ENCODE assay signal across 8 cellular contexts in the genomic region with DNA sequence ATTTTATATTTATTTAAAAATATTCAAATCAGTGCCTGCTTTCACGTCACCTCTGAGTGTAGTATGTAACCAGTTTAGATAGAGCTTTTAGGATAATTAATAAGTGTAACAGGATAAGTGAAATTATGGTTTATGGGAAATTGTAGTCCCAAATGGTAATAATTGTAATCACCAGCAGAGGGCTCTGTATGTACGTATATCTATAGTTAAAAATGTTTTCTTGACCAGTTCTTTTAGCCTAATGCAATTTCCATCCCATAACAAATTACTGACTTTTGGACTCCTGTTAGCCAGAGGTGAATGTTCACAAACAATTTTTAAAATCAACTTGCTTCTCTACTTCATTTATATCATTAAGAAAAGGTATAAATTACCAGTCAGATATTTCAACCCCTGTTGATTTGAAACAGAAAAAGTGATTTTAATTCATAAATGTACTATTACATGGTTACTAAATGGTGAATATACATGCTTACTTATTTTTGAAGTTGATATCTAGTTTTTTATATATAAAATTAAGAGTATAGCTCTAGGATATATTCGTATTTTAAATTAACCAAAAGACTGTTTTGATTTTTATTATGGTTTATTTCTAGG. TPM values are rescaled to one million over a fixed set of nuclear protein-coding genes. Genes with fewer than 3 reads are reported as not detected.
DNase-seq lines count a peak whose midpoint lies in the region; ATAC-seq and TF ChIP-seq lines count a peak whose summit lies in the region.

No MANE protein-coding gene starts in this region.

- peaks cover 32% of the 10 kb centered on the region for H3K4me1 Mint-ChIP-seq in activated T-helper 17 cell treated with anti-CD3 and anti-CD28 coated beads, Interleukin-2, amount 50 U/mL, for 72 hours

- CTCF ChIA-PET in AG04449 (lab: Yijun Ruan, JAX): interaction anchor here (0.6 to 6.2 kb wide), 25 partner anchors 9 to 444 kb away, joined by 3 to 153 read pairs (median 5); a partner anchor contains a TSS

- TF ChIP-seq CTCF in AG04449 (IDR thresholded peaks at IDR 0.05; ENCODE audit: insufficient read depth, low read length, missing control alignments) (peak; percentile 33), upper lobe of left lung (IDR thresholded peaks at IDR 0.05) (peak; percentile 53 to 75 (median 67))

- H3K27me3 ChIP-seq in upper lobe of left lung: no peaks in the 10 kb centered on the region

- DNase-seq in AG04449 (ENCODE audit: low read depth, low spot score): no peak
- peak; percentile 24 for DNase-seq in GM04504 (ENCODE audit: low read depth)
- DNase-seq in NCI-H1417 treated with DMSO at 0.1 percent for 48 hours (lab: John Stamatoyannopoulos, UW): peak; percentile 22
- peak; percentile 45 for DNase-seq in amniotic stem cell (lab: John Stamatoyannopoulos, UW)
- peak; percentile 84 for DNase-seq in inferior parietal cortex (ENCODE audit: extremely low spot score)
- DNase-seq in upper lobe of left lung: no peak
- no peak for DNase-seq in D341Med (ENCODE audit: low spot score)

- H3K27ac Mint-ChIP-seq in activated T-helper 17 cell treated with anti-CD3 and anti-CD28 coated beads, Interleukin-2, amount 50 U/mL, for 72 hours: no peak overlapping the region

- no peak overlapping the region for H3K4me3 Mint-ChIP-seq in activated T-helper 17 cell treated with anti-CD3 and anti-CD28 coated beads, Interleukin-2, amount 50 U/mL, for 72 hours

- H3K27ac ChIP-seq in upper lobe of left lung: peak overlapping the region in 1 of 4 donors; percentile 34

- no peaks in the 10 kb centered on the region for H3K9me3 ChIP-seq in upper lobe of left lung

- peaks cover 67% of the 10 kb centered on the region for H3K36me3 Mint-ChIP-seq in activated T-helper 17 cell treated with anti-CD3 and anti-CD28 coated beads, Interleukin-2, amount 50 U/mL, for 72 hours (ENCODE audit: low read depth)

- H3K4me3 ChIP-seq in AG04449 (ENCODE audit: low read depth, low read length) (no peak overlapping the region), upper lobe of left lung (no peak overlapping the region)

- no peaks in the 10 kb centered on the region for H3K27me3 Mint-ChIP-seq in activated T-helper 17 cell treated with anti-CD3 and anti-CD28 coated beads, Interleukin-2, amount 50 U/mL, for 72 hours

- H3K4me1 ChIP-seq in upper lobe of left lung: peaks cover 0 to 8% (median 1%) of the 10 kb centered on the region in 4 donors

- H3K36me3 ChIP-seq in upper lobe of left lung: peaks cover 0 to 39% (median 13%) of the 10 kb centered on the region in 4 donors

- POLR2A ChIA-PET in AG04449 (lab: Yijun Ruan, JAX): no interaction called here

- TF ChIP-seq POLR2A in upper lobe of left lung (IDR thresholded peaks at IDR 0.05): no peak

- TF ChIP-seq EP300 in upper lobe of left lung (IDR thresholded peaks at IDR 0.05): no peak

- ATAC-seq in upper lobe of left lung (ENCODE audit: low FRiP score in 2 of 2): peak in 1 of 2 donors; percentile 68
- ATAC-seq in activated T-helper 17 cell treated with anti-CD3 and anti-CD28 coated beads, Interleukin-2, amount 50 U/mL, for 72 hours (replicated peaks): no peak

- WGBS in upper lobe of left lung, 2 donors: 34 to 39% methylated on average over 3 of the region's 3 CpGs

- peaks cover 7% of the 10 kb centered on the region for H3K9me3 Mint-ChIP-seq in activated T-helper 17 cell treated with anti-CD3 and anti-CD28 coated beads, Interleukin-2, amount 50 U/mL, for 72 hours

RNA-seq across cellular contexts. Expression of a gene that starts 25.3 kb away (rescaled TPM):
- total RNA-seq in upper lobe of left lung: 10 to 100 TPM in 5 of 6 donors, 1 to 10 TPM in 1; 8.4 to 34.5 (median 26.4) TPM
- 10 to 100 TPM; 39.1 to 51.6 TPM for total RNA-seq in activated T-helper 17 cell treated with anti-CD3 and anti-CD28 coated beads, Interleukin-2, amount 50 U/mL, for 72 hours

RNA-seq across cellular contexts. Expression of a gene that starts 26.6 kb away (rescaled TPM):
- 10 to 100 TPM in 2 of 6 donors, 1 to 10 TPM in 4; 5.2 to 15.3 (median 8.1) TPM for total RNA-seq in upper lobe of left lung
- 1 to 10 TPM; 5.9 to 6.0 TPM for total RNA-seq in activated T-helper 17 cell treated with anti-CD3 and anti-CD28 coated beads, Interleukin-2, amount 50 U/mL, for 72 hours

Comparison
In these comparisons a context has a peak if more than half of its experiments do, and no peak if none do; other contexts are left out.
1. DNase-seq: peak in GM04504 (single experiment), NCI-H1417 treated with DMSO at 0.1 percent for 48 hours (single experiment), amniotic stem cell (single experiment) and inferior parietal cortex (single experiment); none in AG04449 (single experiment), upper lobe of left lung (0 of 2) and D341Med (single experiment).